ENCODE assay signal across 17 cellular contexts in the genomic region with DNA sequence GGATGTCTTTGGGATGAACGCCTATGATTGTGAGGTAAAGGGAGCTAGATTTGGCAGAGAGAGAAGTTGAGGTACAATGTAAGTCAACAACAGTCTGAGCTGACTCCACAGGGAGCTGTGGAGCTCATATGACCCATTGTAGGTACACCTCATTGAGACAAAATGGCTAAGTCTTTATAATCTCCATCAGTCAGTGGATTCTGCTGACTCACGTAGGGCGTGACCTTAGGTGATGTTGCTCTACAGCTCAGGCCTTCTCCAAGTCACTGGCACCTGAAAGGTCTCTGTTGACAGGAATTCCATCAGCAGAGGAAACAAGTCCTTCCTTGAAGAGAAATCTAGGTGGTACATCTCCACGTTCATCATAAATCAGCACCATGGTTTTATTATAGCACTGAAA.
DNase-seq lines count a peak whose midpoint lies in the region; ATAC-seq and TF ChIP-seq lines count a peak whose summit lies in the region.
"Had no signal": no experiment of that assay in that cellular context is flagged by ENCODE, and none has a peak within 500 bp of the region (broad histone marks: within the 10 kb centered on the region; RNA-seq: fewer than 3 reads in every experiment).

No MANE protein-coding gene starts in this region.

- H3K9me3 Mint-ChIP-seq in T-cell: peaks cover 1 to 7% (median 5%) of the 10 kb centered on the region in 3 donors

- ATAC-seq in HG02884 (IDR thresholded peaks at IDR 0.05; ENCODE audit: unreplicated experiment) (no peak), T-cell (replicated peaks in 1 of 4) (no peak)
- ATAC-seq: HCT116 had no signal

- no peak for TF ChIP-seq CTCF in epithelial cell of esophagus (IDR thresholded peaks at IDR 0.05; ENCODE audit: insufficient read depth, low read depth, low read length, missing control alignments)

- H3K4me3 ChIP-seq in epithelial cell of esophagus (ENCODE audit: low read length): no peak overlapping the region
- H3K4me3 ChIP-seq: BLaER1 had no signal

- H3K27ac Mint-ChIP-seq in T-cell: no peak overlapping the region
- H3K27ac Mint-ChIP-seq: CD8-positive, alpha-beta memory T cell had no signal

- H3K27me3 Mint-ChIP-seq in T-cell: no peaks in the 10 kb centered on the region
- H3K27me3 Mint-ChIP-seq: CD8-positive, alpha-beta memory T cell had no signal

- no peaks in the 10 kb centered on the region for H3K36me3 Mint-ChIP-seq in T-cell
- H3K36me3 Mint-ChIP-seq: CD8-positive, alpha-beta memory T cell had no signal

- CTCF ChIA-PET in T-cell (lab: Charles Lee): no interaction called here

- DNase-seq in DMS53 (lab: John Stamatoyannopoulos, UW): peak; percentile 45
- no peak for DNase-seq in DMS53 treated with DMSO at 0.1 percent for 48 hours (lab: John Stamatoyannopoulos, UW; ENCODE audit: unreplicated experiment)
- DNase-seq in ELR (ENCODE audit: low read depth): peak; percentile 6
- peak; percentile 16 for DNase-seq in RPMI8226
- peak; percentile 45 for DNase-seq in epithelial cell of esophagus (ENCODE audit: low read depth)
- no peak for DNase-seq in anterior cingulate cortex (lab: John Stamatoyannopoulos, UW)
- DNase-seq in T-cell: no peak
- DNase-seq: AML-193; Calu3; CD8-positive, alpha-beta memory T cell; DMS 273 treated with DMSO at 0.1 percent for 48 hours; DMS79 treated with DMSO at 0.1 percent for 48 hours; GF-D8; IMR-90 had no signal

- POLR2A ChIA-PET in T-cell (lab: Charles Lee): interaction anchor here in 1 of 2 donors (0.6 kb wide), 1 partner anchor 117 kb away, joined by 6 read pairs; no protein-coding TSS in a partner anchor

- H3K4me1 Mint-ChIP-seq in T-cell: no peaks in the 10 kb centered on the region
- H3K4me1 Mint-ChIP-seq: CD8-positive, alpha-beta memory T cell had no signal

- H3K4me3 Mint-ChIP-seq in T-cell: no peak overlapping the region
- H3K4me3 Mint-ChIP-seq: CD8-positive, alpha-beta memory T cell had no signal

Comparison
In these comparisons a context has a peak if more than half of its experiments do, and no peak if none do; other contexts are left out.
1. DNase-seq: peak in DMS53 (single experiment), ELR (single experiment), RPMI8226 (single experiment) and epithelial cell of esophagus (single experiment); none in DMS53 treated with DMSO at 0.1 percent for 48 hours (single experiment), anterior cingulate cortex (0 of 58) and T-cell (0 of 34).